In the genomic region with DNA sequence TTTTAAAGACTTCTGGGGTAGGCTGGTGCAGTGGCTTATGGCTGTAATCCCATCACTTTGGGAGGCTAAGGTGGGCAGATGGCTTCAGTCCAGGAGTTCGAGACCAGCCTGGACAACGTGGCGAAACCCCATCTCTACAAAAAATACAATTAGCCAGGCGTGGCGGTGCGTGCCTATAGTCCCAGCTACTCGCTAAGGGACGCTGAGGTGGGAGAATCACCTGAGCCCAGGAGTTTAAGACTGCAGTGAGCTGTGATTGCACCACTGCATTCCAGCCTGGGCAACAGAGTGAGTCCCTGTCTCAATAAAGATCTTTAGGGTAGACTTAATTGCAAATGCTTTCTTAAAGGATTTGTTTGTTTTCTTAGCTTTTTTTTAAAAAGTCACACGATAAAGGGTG, we compare ENCODE assay signal across 1 cellular context.
TF ChIP-seq lines count a peak whose summit lies in the region.

No MANE protein-coding gene starts in this region.

TF ChIP-seq in A549, 52 proteins besides CTCF, POLR2A, EP300 and RAD21:
- TF ChIP-seq CBX2 (IDR thresholded peaks at IDR 0.05; ENCODE audit: borderline replicate concordance, low read depth) (no peak), NPAS2 (CRISPR knock-in tag; IDR thresholded peaks at IDR 0.05; ENCODE audit: borderline replicate concordance) (no peak), JUNB (IDR thresholded peaks at IDR 0.05) (no peak), GATA3 (IDR thresholded peaks at IDR 0.05; ENCODE audit: borderline replicate concordance) (no peak), FOSB (CRISPR knock-in tag; IDR thresholded peaks at IDR 0.05) (no peak), MYC (IDR thresholded peaks at IDR 0.05; ENCODE audit: borderline replicate concordance, low read length) (no peak), TFCP2L1 (CRISPR knock-in tag; IDR thresholded peaks at IDR 0.05) (no peak), SREBF2 (IDR thresholded peaks at IDR 0.05) (no peak), HEYL (CRISPR knock-in tag; IDR thresholded peaks at IDR 0.05) (no peak), CBX8 (IDR thresholded peaks at IDR 0.05) (no peak), BHLHE40 (IDR thresholded peaks at IDR 0.05; ENCODE audit: low read depth, low read length) (no peak), EHF (CRISPR knock-in tag; IDR thresholded peaks at IDR 0.05) (no peak)
- TF ChIP-seq, protein P1, sequence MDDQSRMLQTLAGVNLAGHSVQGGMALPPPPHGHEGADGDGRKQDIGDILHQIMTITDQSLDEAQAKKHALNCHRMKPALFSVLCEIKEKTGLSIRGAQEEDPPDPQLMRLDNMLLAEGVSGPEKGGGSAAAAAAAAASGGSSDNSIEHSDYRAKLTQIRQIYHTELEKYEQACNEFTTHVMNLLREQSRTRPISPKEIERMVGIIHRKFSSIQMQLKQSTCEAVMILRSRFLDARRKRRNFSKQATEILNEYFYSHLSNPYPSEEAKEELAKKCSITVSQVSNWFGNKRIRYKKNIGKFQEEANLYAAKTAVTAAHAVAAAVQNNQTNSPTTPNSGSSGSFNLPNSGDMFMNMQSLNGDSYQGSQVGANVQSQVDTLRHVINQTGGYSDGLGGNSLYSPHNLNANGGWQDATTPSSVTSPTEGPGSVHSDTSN (IDR thresholded peaks at IDR 0.05), result no peak
- TF ChIP-seq, protein P2, sequence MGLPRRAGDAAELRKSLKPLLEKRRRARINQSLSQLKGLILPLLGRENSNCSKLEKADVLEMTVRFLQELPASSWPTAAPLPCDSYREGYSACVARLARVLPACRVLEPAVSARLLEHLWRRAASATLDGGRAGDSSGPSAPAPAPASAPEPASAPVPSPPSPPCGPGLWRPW (IDR thresholded peaks at IDR 0.05), result no peak
